ENCODE assay signal across 16 cellular contexts in genomic region chr2:46270384-46270783, GRCh38. TPM values are rescaled to one million over a fixed set of nuclear protein-coding genes. Genes with fewer than 3 reads are reported as not detected.
DNase-seq lines count a peak whose midpoint lies in the region; ATAC-seq, FAIRE-seq and TF ChIP-seq lines count a peak whose summit lies in the region.
"Had no signal": no experiment of that assay in that cellular context is flagged by ENCODE, and none has a peak within 500 bp of the region (broad histone marks: within the 10 kb centered on the region; RNA-seq: fewer than 3 reads in every experiment).

No MANE protein-coding gene starts in this region.

- H3K27ac ChIP-seq in RWPE2 (ENCODE audit: poor library complexity, severe bottlenecking), result no peak overlapping the region
- H3K27ac ChIP-seq in skin epidermis, result peak overlapping the region in 12 of 21 experiments; percentile 1 to 77 (median 36)
- H3K27ac ChIP-seq: cardiac muscle cell, lower lobe of right lung, neutrophil, VCaP had no signal

- FAIRE-seq in frontal cortex (lab: Jason Lieb, UNC), result no peak

- H3K36me3 Mint-ChIP-seq in activated T-cell treated with anti-CD3 and anti-CD28 coated beads, Interleukin-2, amount 50 U/mL, for 72 hours (ENCODE audit: insufficient read depth in 2 of 2), result no peaks in the 10 kb centered on the region
- no peaks in the 10 kb centered on the region for H3K36me3 Mint-ChIP-seq in stimulated activated naive B cell treated with anti-CD40 and anti-IgM and Interleukin-4, amounts not matched to agents 10 μg/mL and 1 μg/mL and 100 μg/mL, for 72 hours

- no peaks in the 10 kb centered on the region for H3K9me3 ChIP-seq in RWPE2 (ENCODE audit: severe bottlenecking)
- H3K9me3 ChIP-seq: lower lobe of right lung, neutrophil had no signal

- no peaks in the 10 kb centered on the region for H3K27me3 Mint-ChIP-seq in activated T-cell treated with anti-CD3 and anti-CD28 coated beads, Interleukin-2, amount 50 U/mL, for 72 hours (ENCODE audit: low read depth)
- peaks cover 7 to 11% of the 10 kb centered on the region in 2 donors for H3K27me3 Mint-ChIP-seq in stimulated activated naive B cell treated with anti-CD40 and anti-IgM and Interleukin-4, amounts not matched to agents 10 μg/mL and 1 μg/mL and 100 μg/mL, for 72 hours

- peak overlapping the region; percentile 36 to 67 for H3K4me3 Mint-ChIP-seq in activated T-cell treated with anti-CD3 and anti-CD28 coated beads, Interleukin-2, amount 50 U/mL, for 72 hours
- no peak overlapping the region for H3K4me3 Mint-ChIP-seq in stimulated activated naive B cell treated with anti-CD40 and anti-IgM and Interleukin-4, amounts not matched to agents 10 μg/mL and 1 μg/mL and 100 μg/mL, for 72 hours

- H3K27ac Mint-ChIP-seq in activated T-cell treated with anti-CD3 and anti-CD28 coated beads, Interleukin-2, amount 50 U/mL, for 72 hours, result peak overlapping the region; percentile 58
- no peak overlapping the region for H3K27ac Mint-ChIP-seq in stimulated activated naive B cell treated with anti-CD40 and anti-IgM and Interleukin-4, amounts not matched to agents 10 μg/mL and 1 μg/mL and 100 μg/mL, for 72 hours

- DNase-seq in activated T-cell treated with anti-CD3 and anti-CD28 coated beads, Interleukin-2, amount 50 U/mL, for 72 hours, result no peak
- DNase-seq in activated T-cell treated with anti-CD3 and anti-CD28 coated beads, Interleukin-2, amount 50 U/mL, for 48 hours, result no peak
- DNase-seq in RWPE2 (ENCODE audit: low spot score), result no peak
- DNase-seq in dermis blood vessel endothelial cell, result peak; percentile 42
- DNase-seq in frontal cortex (ENCODE audit: low spot score in 2 of 2), result no peak
- DNase-seq in stimulated activated naive B cell treated with anti-CD40 and anti-IgM and Interleukin-4, amounts not matched to agents 10 μg/mL and 1 μg/mL and 100 μg/mL, for 72 hours, result no peak
- DNase-seq: DMS 273 treated with DMSO at 0.1 percent for 48 hours, Karpas-422, lower lobe of right lung, NCI-H1694, SIG-M5 had no signal

- peaks cover 34% of the 10 kb centered on the region for H3K4me1 Mint-ChIP-seq in activated T-cell treated with anti-CD3 and anti-CD28 coated beads, Interleukin-2, amount 50 U/mL, for 72 hours (ENCODE audit: low read depth)
- H3K4me1 Mint-ChIP-seq in stimulated activated naive B cell treated with anti-CD40 and anti-IgM and Interleukin-4, amounts not matched to agents 10 μg/mL and 1 μg/mL and 100 μg/mL, for 72 hours, result peaks cover 2 to 11% of the 10 kb centered on the region in 2 donors

- TF ChIP-seq CTCF in RWPE2 (IDR thresholded peaks at IDR 0.05; ENCODE audit: poor library complexity, severe bottlenecking), result no peak

- no peaks in the 10 kb centered on the region for H3K36me3 ChIP-seq in RWPE2 (ENCODE audit: low read depth)
- H3K36me3 ChIP-seq: cardiac muscle cell, lower lobe of right lung, neutrophil had no signal

- H3K4me3 ChIP-seq in RWPE2 (ENCODE audit: severe bottlenecking), result no peak overlapping the region
- H3K4me3 ChIP-seq in skin epidermis, result no peak overlapping the region
- H3K4me3 ChIP-seq: cardiac muscle cell, lower lobe of right lung had no signal

- ATAC-seq in activated T-cell treated with anti-CD3 and anti-CD28 coated beads, Interleukin-2, amount 50 U/mL, for 72 hours (replicated peaks in 1 of 2), result peak; percentile 79 to 80
- ATAC-seq in RWPE2 (ENCODE audit: low read depth) (peak; percentile 42; the same call in 1 of the 3 replicates), HG02763 (IDR thresholded peaks at IDR 0.05; ENCODE audit: unreplicated experiment) (no peak)
- ATAC-seq in stimulated activated naive B cell treated with anti-CD40 and anti-IgM and Interleukin-4, amounts not matched to agents 10 μg/mL and 1 μg/mL and 100 μg/mL, for 72 hours (replicated peaks), result no peak
- ATAC-seq: lower lobe of right lung had no signal

- no peaks in the 10 kb centered on the region for H3K27me3 ChIP-seq in RWPE2 (ENCODE audit: insufficient read depth, poor library complexity, severe bottlenecking)
- H3K27me3 ChIP-seq: cardiac muscle cell had no signal

- H3K9me3 Mint-ChIP-seq in activated T-cell treated with anti-CD3 and anti-CD28 coated beads, Interleukin-2, amount 50 U/mL, for 72 hours, result no peaks in the 10 kb centered on the region
- H3K9me3 Mint-ChIP-seq in stimulated activated naive B cell treated with anti-CD40 and anti-IgM and Interleukin-4, amounts not matched to agents 10 μg/mL and 1 μg/mL and 100 μg/mL, for 72 hours, result no peaks in the 10 kb centered on the region

- H3K4me1 ChIP-seq in RWPE2 (ENCODE audit: insufficient read depth, poor library complexity, severe bottlenecking), result peaks cover 4% of the 10 kb centered on the region

RNA-seq across cellular contexts. Expression of gene EPAS1, which starts 26.8 kb away (rescaled TPM):
- total RNA-seq in activated T-cell treated with anti-CD3 and anti-CD28 coated beads, Interleukin-2, amount 50 U/mL, for 72 hours, result 100 to 1,000 TPM in 1 of 2 donors, 10 to 100 TPM in 1; 50.8 to 219 TPM
- total RNA-seq in dermis blood vessel endothelial cell, result 283 and 362 TPM in 2 replicates
- total RNA-seq in frontal cortex, result 3.7 TPM

Comparison
In these comparisons a context has a peak if more than half of its experiments do, and no peak if none do; other contexts are left out.
1. ATAC-seq: peak in activated T-cell treated with anti-CD3 and anti-CD28 coated beads, Interleukin-2, amount 50 U/mL, for 72 hours (2 of 2) and RWPE2 (single experiment); none in HG02763 (single experiment) and stimulated activated naive B cell treated with anti-CD40 and anti-IgM and Interleukin-4, amounts not matched to agents 10 μg/mL and 1 μg/mL and 100 μg/mL, for 72 hours (0 of 2).
2. H3K4me3 Mint-ChIP-seq: peak in activated T-cell treated with anti-CD3 and anti-CD28 coated beads, Interleukin-2, amount 50 U/mL, for 72 hours (2 of 2); none in stimulated activated naive B cell treated with anti-CD40 and anti-IgM and Interleukin-4, amounts not matched to agents 10 μg/mL and 1 μg/mL and 100 μg/mL, for 72 hours (0 of 2).
3. RNA of gene EPAS1, which starts 26.8 kb away (total RNA-seq): 283 to 362 TPM in dermis blood vessel endothelial cell and 50.8 to 219 TPM in activated T-cell treated with anti-CD3 and anti-CD28 coated beads, Interleukin-2, amount 50 U/mL, for 72 hours; 3.7 TPM in frontal cortex (single experiment); every median in the first group is over 10 times any median in the second.